ENCODE assay signal across 13 cellular contexts in genomic region chr7:54898659-54899340, GRCh38.
"Had no signal": no experiment of that assay in that cellular context is flagged by ENCODE, and none has a peak within 500 bp of the region (broad histone marks: within the 10 kb centered on the region; RNA-seq: fewer than 3 reads in every experiment).

No MANE protein-coding gene starts in this region.

- H3K9me3 ChIP-seq: SJSA1, thyroid gland had no signal

- H3K27ac ChIP-seq: SJSA1, thyroid gland had no signal

- ATAC-seq: natural killer cell; stimulated activated naive CD8-positive, alpha-beta T cell treated with anti-CD3 and anti-CD28 coated beads, Interleukin-15, amount 100 ng/mL, for 72 hours had no signal

- H3K4me1 ChIP-seq: SJSA1, thyroid gland had no signal

- H3K4me3 ChIP-seq: SJSA1, skin epidermis, thyroid gland had no signal

- H3K36me3 ChIP-seq: SJSA1, thyroid gland had no signal

- DNase-seq: activated CD4-positive, alpha-beta T cell treated with anti-CD3 and anti-CD28 coated beads for 1 hour; activated CD4-positive, alpha-beta T cell treated with anti-CD3 and anti-CD28 coated beads, Interleukin-2, amount 50 U/mL, for 48 hours; activated gamma-delta T cell treated with Interleukin-2 at 50 U/mL for 16 hours; activated naive CD8-positive, alpha-beta T cell treated with anti-CD3 and anti-CD28 coated beads, Interleukin-2, amount 10 ng/mL, durations not matched to agents 7 days and 5 days; activated T-cell treated with anti-CD3 and anti-CD28 coated beads, Interleukin-2, amount 50 U/mL, for 48 hours; anterior cingulate cortex; natural killer cell; stimulated activated CD4-positive, alpha-beta T cell treated with anti-CD3 and anti-CD28 coated beads, Interleukin-4, amount 100 ng/mL, for 4 hours; stimulated activated naive CD8-positive, alpha-beta T cell treated with anti-CD3 and anti-CD28 coated beads, Interleukin-15, amount 100 ng/mL, for 72 hours; T1000 had no signal

- H3K27me3 ChIP-seq: SJSA1, thyroid gland had no signal
